16 cellular contexts compared by ENCODE assay signal in the genomic region with DNA sequence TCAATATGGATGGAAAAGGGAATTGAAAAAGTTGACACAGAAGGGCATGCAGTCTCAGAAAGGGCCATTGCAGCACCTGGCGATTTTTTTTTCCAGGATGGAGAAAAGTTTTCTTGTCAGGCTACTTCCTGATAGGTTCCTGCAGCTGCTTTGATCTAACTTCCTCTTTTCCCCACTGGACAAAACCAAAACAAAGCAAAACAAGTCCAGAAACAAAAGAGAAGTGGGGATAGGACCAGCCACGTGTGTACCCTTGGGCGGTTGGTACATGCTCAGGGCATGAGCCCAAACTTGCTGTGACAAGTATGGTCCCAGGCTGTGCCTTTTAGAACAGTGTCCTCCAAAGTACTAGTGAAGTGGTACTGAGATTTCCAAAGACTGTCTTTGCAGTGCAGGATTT.
A peak's percentile ranks its signal among the peaks of the same experiment; 100 is the strongest.
DNase-seq lines count a peak whose midpoint lies in the region; ATAC-seq and TF ChIP-seq lines count a peak whose summit lies in the region.
"Had no signal": no experiment of that assay in that cellular context is flagged by ENCODE, and none has a peak within 500 bp of the region (broad histone marks: within the 10 kb centered on the region; RNA-seq: fewer than 3 reads in every experiment).

No MANE protein-coding gene starts in this region.

- no peak for DNase-seq in Right ventricle myocardium inferior (ENCODE audit: missing footprints)
- no peak for DNase-seq in cardiac septum (ENCODE audit: low spot score)
- DNase-seq in foreskin keratinocyte, result peak; percentile 52 to 69
- peak; percentile 28 to 46 for DNase-seq in thyroid gland
- no peak for DNase-seq in central memory CD4-positive, alpha-beta T cell
- DNase-seq: activated CD4-positive, alpha-beta T cell treated with anti-CD3 and anti-CD28 coated beads for 4 hours; activated T-cell treated with anti-CD3 and anti-CD28 coated beads, Interleukin-2, amount 50 U/mL, for 4 hours; Caco-2; erythroblast; hippocampal formation; T-cell had no signal

- TF ChIP-seq CTCF in OCI-LY3 (IDR thresholded peaks at IDR 0.05; ENCODE audit: low read depth, low read length) (no peak), foreskin keratinocyte (conservative IDR thresholded peaks at IDR 0.05) (no peak), thyroid gland (IDR thresholded peaks at IDR 0.05) (no peak)

- H3K27me3 ChIP-seq in OCI-LY3 (ENCODE audit: low read depth, low read length) (no peaks in the 10 kb centered on the region), foreskin keratinocyte (no peaks in the 10 kb centered on the region), thyroid gland (no peaks in the 10 kb centered on the region)

- no peaks in the 10 kb centered on the region for H3K36me3 ChIP-seq in OCI-LY3 (replicated peaks; ENCODE audit: low read depth, low read length)
- no peaks in the 10 kb centered on the region for H3K36me3 ChIP-seq in thyroid gland

- H3K4me3 ChIP-seq in OCI-LY3 (ENCODE audit: low read length), result peak overlapping the region; percentile 6; the same call in 1 of the 2 replicates
- no peak overlapping the region for H3K4me3 ChIP-seq in thyroid gland (replicated peaks in 1 of 3)
- H3K4me3 ChIP-seq: skin epidermis had no signal

- H3K79me2 ChIP-seq in OCI-LY3 (ENCODE audit: low read length), result no peaks in the 10 kb centered on the region

- peak; percentile 75 for ATAC-seq in Right ventricle myocardium inferior
- peak; percentile 60 for ATAC-seq in foreskin keratinocyte
- no peak for ATAC-seq in HG02973 (IDR thresholded peaks at IDR 0.05; ENCODE audit: unreplicated experiment)
- no peak for ATAC-seq in GM18861 (IDR thresholded peaks at IDR 0.05; ENCODE audit: unreplicated experiment)
- ATAC-seq: activated T-cell treated with anti-CD3 and anti-CD28 coated beads, Interleukin-2, amount 50 U/mL, for 4 hours; left lobe of liver; T-cell had no signal

- H3K9me3 ChIP-seq in OCI-LY3 (ENCODE audit: insufficient read depth, low read length), result no peaks in the 10 kb centered on the region
- H3K9me3 ChIP-seq in thyroid gland, result no peaks in the 10 kb centered on the region
- H3K9me3 ChIP-seq: Caco-2 had no signal

- TF ChIP-seq POLR2A in thyroid gland (IDR thresholded peaks at IDR 0.05), result no peak

- H3K27ac ChIP-seq in OCI-LY3 (ENCODE audit: low read length), result no peak overlapping the region
- H3K27ac ChIP-seq in foreskin keratinocyte, result no peak overlapping the region
- H3K27ac ChIP-seq in thyroid gland, result no peak overlapping the region

- peaks cover 14% of the 10 kb centered on the region for H3K4me1 ChIP-seq in OCI-LY3 (ENCODE audit: low read length)
- H3K4me1 ChIP-seq in foreskin keratinocyte, result peaks cover 20% of the 10 kb centered on the region
- H3K4me1 ChIP-seq in thyroid gland, result peaks cover 8 to 14% of the 10 kb centered on the region in 2 donors
- H3K4me1 ChIP-seq: Caco-2 had no signal

- H3K4me2 ChIP-seq in OCI-LY3 (ENCODE audit: low read length), result peak overlapping the region; percentile 47

- intact Hi-C loops in Right ventricle myocardium inferior (cut with DNase I), result no loop called here
- intact Hi-C loops in cardiac septum (cut with DNase I), result loop anchor here (5.0 kb wide), 1 partner anchor 46 kb away; no protein-coding TSS in a partner anchor
- intact Hi-C loops in thyroid gland (cut with DNase I), result no loop called here

- no peaks in the 10 kb centered on the region for H4K20me1 ChIP-seq in OCI-LY3 (ENCODE audit: insufficient read depth, low read length)

- 36 to 43% methylated on average over 3 of the region's 3 CpGs for WGBS in thyroid gland, 2 donors

- H2AFZ ChIP-seq in OCI-LY3 (ENCODE audit: low read depth, low read length), result no peak overlapping the region

- no peak overlapping the region for H3K9ac ChIP-seq in OCI-LY3 (ENCODE audit: low read length)

Comparison
In these comparisons a context has a peak if more than half of its experiments do, and no peak if none do; other contexts are left out.
1. ATAC-seq: peak in Right ventricle myocardium inferior (single experiment) and foreskin keratinocyte (single experiment); none in HG02973 (single experiment) and GM18861 (single experiment).
2. DNase-seq: peak in foreskin keratinocyte (2 of 2) and thyroid gland (2 of 2); none in Right ventricle myocardium inferior (single experiment), cardiac septum (single experiment) and central memory CD4-positive, alpha-beta T cell (single experiment).